In the genomic region with DNA sequence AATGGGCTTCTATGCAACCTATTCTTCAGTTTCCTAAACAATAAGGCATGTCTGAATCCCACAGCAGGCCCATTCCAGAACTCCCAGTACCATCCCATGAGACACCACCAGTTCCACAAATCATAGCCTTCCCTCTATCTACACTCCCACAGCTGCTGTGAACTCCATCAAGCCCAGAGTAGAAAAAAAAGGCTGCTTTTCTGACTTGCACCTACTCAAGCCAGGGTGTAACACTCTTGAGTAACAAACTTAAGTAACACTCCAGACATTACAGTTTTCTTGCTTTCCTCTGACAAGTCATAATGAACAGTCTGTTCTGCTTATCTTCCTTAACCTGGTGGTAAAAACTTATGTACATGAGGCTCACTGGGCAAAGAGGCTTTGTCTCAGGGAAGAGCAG, we compare ENCODE assay signal across 17 cellular contexts.
A peak's percentile ranks its signal among the peaks of the same experiment; 100 is the strongest.
DNase-seq lines count a peak whose midpoint lies in the region; ATAC-seq and TF ChIP-seq lines count a peak whose summit lies in the region.
"Had no signal": no experiment of that assay in that cellular context is flagged by ENCODE, and none has a peak within 500 bp of the region (broad histone marks: within the 10 kb centered on the region; RNA-seq: fewer than 3 reads in every experiment).

No MANE protein-coding gene starts in this region.

- intact Hi-C loops in Right ventricle myocardium inferior (cut with DNase I), result no loop called here
- intact Hi-C loops in cardiac septum (cut with DNase I), result no loop called here
- intact Hi-C loops in heart left ventricle (cut with DNase I), result no loop called here
- intact Hi-C loops in aorta (cut with DNase I), result no loop called here

- H3K27ac ChIP-seq in heart left ventricle, result peak overlapping the region; percentile 24 to 84 (median 62)
- H3K27ac ChIP-seq in aorta (ENCODE audit: low read depth in 1 of 2, low read length in 2 of 2), result no peak overlapping the region
- H3K27ac ChIP-seq: cardiac muscle cell, PC-9 had no signal

- peaks cover 0 to 13% (median 7%) of the 10 kb centered on the region in 12 donors for H3K4me1 ChIP-seq in heart left ventricle
- H3K4me1 ChIP-seq in aorta (ENCODE audit: control insufficient read depth in 1 of 2, insufficient read depth in 2 of 2, low read length in 2 of 2), result peaks cover 3% of the 10 kb centered on the region in 2 donors

- H3K9me3 ChIP-seq in heart left ventricle, result no peaks in the 10 kb centered on the region
- no peaks in the 10 kb centered on the region for H3K9me3 ChIP-seq in aorta (ENCODE audit: control insufficient read depth, low read length)
- H3K9me3 ChIP-seq: tibial nerve had no signal

- H3K36me3 ChIP-seq in heart left ventricle, result no peaks in the 10 kb centered on the region
- no peaks in the 10 kb centered on the region for H3K36me3 ChIP-seq in aorta (ENCODE audit: control insufficient read depth in 1 of 2, insufficient read depth in 2 of 2, low read length in 1 of 2)
- H3K36me3 ChIP-seq: cardiac muscle cell, tibial nerve had no signal

- H3K4me3 ChIP-seq in heart left ventricle, result no peak overlapping the region
- H3K4me3 ChIP-seq in aorta (ENCODE audit: low read length in 2 of 2), result no peak overlapping the region
- H3K4me3 ChIP-seq: cardiac muscle cell, PC-9, tibial nerve had no signal

- no peak for DNase-seq in Right ventricle myocardium inferior (ENCODE audit: missing footprints)
- DNase-seq in cardiac septum (ENCODE audit: low spot score), result no peak
- peak in 1 of 5 donors; percentile 41 for DNase-seq in heart left ventricle
- DNase-seq in omental fat pad (ENCODE audit: low spot score), result no peak
- no peak for DNase-seq in aorta
- no peak for DNase-seq in left lobe of liver (ENCODE audit: low spot score)
- no peak for DNase-seq in activated CD4-positive, CD25-positive, alpha-beta regulatory T cell (lab: John Stamatoyannopoulos, UW)
- DNase-seq: activated CD8-positive, alpha-beta memory T cell treated with anti-CD3 and anti-CD28 coated beads for 24 hours; C1 segment of cervical spinal cord; NCI-H1105; NCI-H774; PC-9 had no signal

- TF ChIP-seq POLR2A in heart left ventricle (IDR thresholded peaks at IDR 0.05), result no peak

- no peak for TF ChIP-seq CTCF in heart left ventricle (IDR thresholded peaks at IDR 0.05)
- TF ChIP-seq CTCF in omental fat pad (IDR thresholded peaks at IDR 0.05), result no peak

- ATAC-seq in Right ventricle myocardium inferior (peak; percentile 94), heart left ventricle (peak; percentile 80 to 93 (median 90)), omental fat pad (ENCODE audit: low FRiP score) (peak; percentile 86), aorta (ENCODE audit: low FRiP score) (peak; percentile 53), left lobe of liver (no peak), GM21528 (IDR thresholded peaks at IDR 0.05; ENCODE audit: low FRiP score, unreplicated experiment) (no peak)
- ATAC-seq: activated T-helper 17 cell treated with anti-CD3 and anti-CD28 coated beads, Interleukin-2, amount 50 U/mL, for 72 hours; WTC11 had no signal

- H3K27me3 ChIP-seq in heart left ventricle (no peaks in the 10 kb centered on the region), aorta (ENCODE audit: control insufficient read depth in 1 of 2, insufficient read depth in 2 of 2, low read length in 1 of 2) (no peaks in the 10 kb centered on the region)
- H3K27me3 ChIP-seq: cardiac muscle cell, tibial nerve had no signal

Comparison
In these comparisons a context has a peak if more than half of its experiments do, and no peak if none do; other contexts are left out.
1. ATAC-seq: peak in Right ventricle myocardium inferior (single experiment), heart left ventricle (4 of 4), omental fat pad (single experiment) and aorta (single experiment); none in left lobe of liver (single experiment) and GM21528 (single experiment).
2. H3K27ac ChIP-seq: peak in heart left ventricle (12 of 12); none in aorta (0 of 2).